ENCODE assay signal across 12 cellular contexts in the genomic region with DNA sequence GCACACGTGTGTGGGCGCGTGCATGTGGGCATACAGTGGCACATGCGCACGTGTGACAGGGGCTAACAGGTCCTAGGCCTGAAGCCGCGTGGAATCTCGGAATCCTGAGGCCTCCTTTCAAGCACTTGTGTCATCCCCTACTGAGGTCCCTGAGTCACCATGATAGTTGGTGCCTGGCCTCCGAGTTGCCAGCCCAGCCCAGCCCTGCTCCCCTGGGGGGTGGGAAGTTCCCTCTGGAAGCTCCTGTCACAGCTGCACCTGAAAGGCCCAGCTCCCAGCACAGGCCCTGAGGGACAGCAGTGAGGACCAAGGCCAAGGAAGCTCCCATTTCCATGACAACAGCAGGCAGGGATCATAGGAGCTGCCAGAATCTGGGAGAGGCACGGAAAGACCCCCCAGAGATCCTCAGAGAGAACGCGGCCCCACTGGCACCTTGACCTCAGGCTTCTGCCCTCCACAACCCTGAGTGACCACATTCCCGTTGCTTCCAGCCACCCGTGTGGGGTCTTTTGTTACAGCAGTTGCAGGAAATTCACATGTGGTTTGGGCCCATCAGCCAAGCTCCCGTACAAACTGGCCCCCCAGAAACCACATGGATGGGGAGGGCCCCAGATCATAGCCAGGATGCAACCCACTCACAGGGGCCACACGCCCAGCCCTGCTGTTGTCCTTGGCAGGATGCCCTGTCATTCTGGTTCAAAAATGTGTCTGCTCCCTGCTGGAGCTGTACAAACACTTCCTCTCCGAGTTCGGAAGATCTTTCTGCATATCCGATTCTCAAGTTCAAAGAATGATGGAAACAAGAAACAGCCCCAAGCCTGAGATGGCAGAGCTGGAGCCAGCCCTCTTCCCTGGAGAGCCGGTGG.
DNase-seq lines count a peak whose midpoint lies in the region; ATAC-seq and TF ChIP-seq lines count a peak whose summit lies in the region.
"Had no signal": no experiment of that assay in that cellular context is flagged by ENCODE, and none has a peak within 500 bp of the region (broad histone marks: within the 10 kb centered on the region; RNA-seq: fewer than 3 reads in every experiment).

No MANE protein-coding gene starts in this region.

- H3K27ac ChIP-seq in BLaER1 treated with 17β-estradiol and CSF1 and Interleukin-3, amounts not matched to agents 10 nM and 100 nM: peak overlapping the region in 4 of 11 experiments; percentile 15 to 30 (median 24); a peak in 5 of 22 replicates
- H3K27ac ChIP-seq: dorsolateral prefrontal cortex had no signal

- DNase-seq in Kasumi-1 (lab: John Stamatoyannopoulos, UW) (peak; percentile 59 to 69), cerebellar cortex (ENCODE audit: low spot score) (peak; percentile 47), globus pallidus (ENCODE audit: low spot score) (no peak)
- no peak for DNase-seq in stimulated activated naive CD4-positive, alpha-beta T cell treated with Interleukin-2 at 50 U/mL for 16 hours (lab: John Stamatoyannopoulos, UW)
- DNase-seq: activated CD4-positive, alpha-beta T cell treated with anti-CD3 and anti-CD28 coated beads, Interleukin-2, amount 10 ng/mL, durations not matched to agents 24 days and 14 days; activated naive CD4-positive, alpha-beta T cell treated with Interleukin-2 at 50 U/mL for 16 hours; stimulated activated naive CD8-positive, alpha-beta T cell treated with anti-CD3 and anti-CD28 coated beads, Interleukin-15, Interleukin-2, amounts not matched to agents 100 U/mL and 50 U/mL, for 24 hours had no signal

- peaks cover 0 to 19% (median 0%) of the 10 kb centered on the region in 11 experiments; a peak in 4 of 22 replicates for H3K27me3 ChIP-seq in BLaER1 treated with 17β-estradiol and CSF1 and Interleukin-3, amounts not matched to agents 10 nM and 100 nM

- peaks cover 41 to 64% (median 58%) of the 10 kb centered on the region in 10 experiments for H3K4me1 ChIP-seq in BLaER1 treated with 17β-estradiol and CSF1 and Interleukin-3, amounts not matched to agents 10 nM and 100 nM

- H3K36me3 Mint-ChIP-seq in nephron (ENCODE audit: low read depth): no peaks in the 10 kb centered on the region

- peak overlapping the region; percentile 75 to 93 (median 85) for H3K4me2 ChIP-seq in BLaER1 treated with 17β-estradiol and CSF1 and Interleukin-3, amounts not matched to agents 10 nM and 100 nM

- H3K36me3 ChIP-seq in BLaER1 treated with 17β-estradiol and CSF1 and Interleukin-3, amounts not matched to agents 10 nM and 100 nM: no peaks in the 10 kb centered on the region

- peaks cover 0 to 7% (median 0%) of the 10 kb centered on the region in 11 experiments; a peak in 1 of 22 replicates for H4K20me1 ChIP-seq in BLaER1 treated with 17β-estradiol and CSF1 and Interleukin-3, amounts not matched to agents 10 nM and 100 nM

- peak overlapping the region; percentile 88 to 90 (median 89) for H3K27ac Mint-ChIP-seq in nephron
- H3K27ac Mint-ChIP-seq: activated CD4-positive, alpha-beta T cell treated with anti-CD3 and anti-CD28 coated beads, Interleukin-2, amount 10 ng/mL, durations not matched to agents 24 days and 14 days had no signal

- peaks cover 28% of the 10 kb centered on the region for H3K27me3 Mint-ChIP-seq in nephron (ENCODE audit: low read depth)

- TF ChIP-seq CTCF in nephron (IDR thresholded peaks at IDR 0.05; ENCODE audit: unreplicated experiment in 3 of 3): no peak

- H3K4me3 Mint-ChIP-seq in nephron: peak overlapping the region in 2 of 3 experiments; percentile 19 to 34
- H3K4me3 Mint-ChIP-seq: activated CD4-positive, alpha-beta T cell treated with anti-CD3 and anti-CD28 coated beads, Interleukin-2, amount 10 ng/mL, durations not matched to agents 24 days and 14 days had no signal

- no peaks in the 10 kb centered on the region for H3K9me3 ChIP-seq in BLaER1 treated with 17β-estradiol and CSF1 and Interleukin-3, amounts not matched to agents 10 nM and 100 nM (replicated peaks in 1 of 11)

- H3K9ac ChIP-seq in BLaER1 treated with 17β-estradiol and CSF1 and Interleukin-3, amounts not matched to agents 10 nM and 100 nM: peak overlapping the region in 5 of 11 experiments; percentile 1 to 59 (median 23); a peak in 5 of 22 replicates

- no peak for ATAC-seq in HG02763 (IDR thresholded peaks at IDR 0.05; ENCODE audit: unreplicated experiment)
- no peak for ATAC-seq in GM19455 (IDR thresholded peaks at IDR 0.05; ENCODE audit: unreplicated experiment)
- ATAC-seq: stimulated activated naive CD8-positive, alpha-beta T cell treated with anti-CD3 and anti-CD28 coated beads, Interleukin-15, Interleukin-2, amounts not matched to agents 100 U/mL and 50 U/mL, for 24 hours had no signal

- H3K4me1 Mint-ChIP-seq in nephron: peaks cover 56% of the 10 kb centered on the region

- no peaks in the 10 kb centered on the region for H3K9me3 Mint-ChIP-seq in nephron
- H3K9me3 Mint-ChIP-seq: activated CD4-positive, alpha-beta T cell treated with anti-CD3 and anti-CD28 coated beads, Interleukin-2, amount 10 ng/mL, durations not matched to agents 24 days and 14 days had no signal

- peak overlapping the region in 5 of 10 experiments; percentile 11 to 50 (median 14); a peak in 4 of 20 replicates for H3K4me3 ChIP-seq in BLaER1 treated with 17β-estradiol and CSF1 and Interleukin-3, amounts not matched to agents 10 nM and 100 nM
- H3K4me3 ChIP-seq: dorsolateral prefrontal cortex had no signal

Comparison
In these comparisons a context has a peak if more than half of its experiments do, and no peak if none do; other contexts are left out.
1. DNase-seq: peak in Kasumi-1 (2 of 2) and cerebellar cortex (single experiment); none in stimulated activated naive CD4-positive, alpha-beta T cell treated with Interleukin-2 at 50 U/mL for 16 hours (single experiment) and globus pallidus (single experiment).